In genomic region chr1:80675469-80675868, GRCh38 we compare ENCODE assay signal across 23 cellular contexts.
A peak's percentile ranks its signal among the peaks of the same experiment; 100 is the strongest.
DNase-seq lines count a peak whose midpoint lies in the region; ATAC-seq and TF ChIP-seq lines count a peak whose summit lies in the region.
"Had no signal": no experiment of that assay in that cellular context is flagged by ENCODE, and none has a peak within 500 bp of the region (broad histone marks: within the 10 kb centered on the region; RNA-seq: fewer than 3 reads in every experiment).

No MANE protein-coding gene starts in this region.

- no peak overlapping the region for H2AK5ac ChIP-seq in IMR-90 (ENCODE audit: low read depth, low read length)

- BruUV-seq in IMR-90 (replicated peaks; lab: Mats Ljungman, UMichigan): no TSS peak

- H3K9me3 Mint-ChIP-seq in nephron progenitor cell: no peaks in the 10 kb centered on the region
- H3K9me3 Mint-ChIP-seq: H9, IgD-negative memory B cell had no signal

- no peaks in the 10 kb centered on the region for H3K36me3 ChIP-seq in IMR-90 (ENCODE audit: control insufficient read depth, insufficient read depth, low read length)
- H3K36me3 ChIP-seq: colonic mucosa, thyroid gland had no signal

- no peak overlapping the region for H3K23ac ChIP-seq in IMR-90 (ENCODE audit: low read depth, low read length)

- H4K91ac ChIP-seq in IMR-90 (ENCODE audit: insufficient read depth, low read depth, low read length): no peak overlapping the region

- no peaks in the 10 kb centered on the region for H4K20me1 ChIP-seq in IMR-90 (ENCODE audit: insufficient read depth, low read length)

- H3K79me1 ChIP-seq in IMR-90 (ENCODE audit: low read depth in 1 of 2, low read length in 2 of 2): no peaks in the 10 kb centered on the region

- TF ChIP-seq POLR2A in IMR-90 (IDR thresholded peaks at IDR 0.05; ENCODE audit: low read depth, low read length): no peak

- TF ChIP-seq CTCF in IMR-90 (conservative IDR thresholded peaks at IDR 0.05; ENCODE audit: low read depth, low read length) (no peak), cardiac fibroblast (IDR thresholded peaks at IDR 0.05; ENCODE audit: low read depth, low read length) (no peak), nephron progenitor cell (IDR thresholded peaks at IDR 0.05) (no peak)

- no peak overlapping the region for H4K8ac ChIP-seq in IMR-90 (ENCODE audit: low read depth in 2 of 2, low read length in 2 of 2)

- no peak for TF ChIP-seq RAD21 in IMR-90 (IDR thresholded peaks at IDR 0.05; ENCODE audit: low read length)

- H3K27ac ChIP-seq in IMR-90 (ENCODE audit: insufficient read depth, low read length): no peak overlapping the region
- H3K27ac ChIP-seq: C4-2B, colonic mucosa, thyroid gland had no signal

- no peak for ATAC-seq in IMR-90 (ENCODE audit: low read depth)
- ATAC-seq: natural killer cell treated with Interleukin-12 subunit alpha and Interleukin-12 subunit beta and Interleukin-15 and Interleukin-18, amount 100 ng/mL, for 72 hours; stimulated activated naive CD8-positive, alpha-beta T cell treated with anti-CD3 and anti-CD28 coated beads, Interleukin-15, Interleukin-2, amounts not matched to agents 100 U/mL and 50 U/mL, for 24 hours had no signal

- H3K4me1 Mint-ChIP-seq in nephron progenitor cell: peaks cover 25% of the 10 kb centered on the region

- H3K4me3 ChIP-seq in IMR-90 (ENCODE audit: insufficient read depth, low read depth, low read length): no peak overlapping the region
- H3K4me3 ChIP-seq in cardiac fibroblast (replicated peaks in 1 of 2; ENCODE audit: low read depth in 2 of 2, low read length in 2 of 2): no peak overlapping the region
- H3K4me3 ChIP-seq: colonic mucosa, thyroid gland had no signal

- WGBS in IMR-90 (ENCODE audit: extremely low coverage in 2 of 2, insufficient read length in 1 of 2), 2 experiments: 49% methylated on average over 4 of the region's 4 CpGs; no CpG with 5 or more reads in 1 of the 2 experiments

- H3K4me2 ChIP-seq in IMR-90 (ENCODE audit: low read depth, low read length): no peak overlapping the region

- H3K4me1 ChIP-seq in IMR-90 (ENCODE audit: control insufficient read depth, insufficient read depth, low read length): no peaks in the 10 kb centered on the region
- H3K4me1 ChIP-seq: colonic mucosa, thyroid gland had no signal

- no peaks in the 10 kb centered on the region for H3K9me3 ChIP-seq in IMR-90 (ENCODE audit: control insufficient read depth, insufficient read depth, low read length)
- H3K9me3 ChIP-seq: colonic mucosa, thyroid gland had no signal

- H3K4me3 Mint-ChIP-seq in nephron progenitor cell: no peak overlapping the region
- H3K4me3 Mint-ChIP-seq: activated naive CD4-positive, alpha-beta T cell treated with anti-CD3 and anti-CD28 coated beads for 36 hours; activated T-cell treated with anti-CD3 and anti-CD28 coated beads, Interleukin-2, amount 50 U/mL, for 24 hours; H9; IgD-negative memory B cell; natural killer cell treated with Interleukin-12 subunit alpha and Interleukin-12 subunit beta and Interleukin-15 and Interleukin-18, amount 100 ng/mL, for 72 hours had no signal

- H4K5ac ChIP-seq in IMR-90 (ENCODE audit: low read depth, low read length): no peak overlapping the region

- H2BK15ac ChIP-seq in IMR-90 (ENCODE audit: low read depth, low read length): no peak overlapping the region

- POLR2A ChIA-PET in IMR-90 (lab: Charles Lee; ENCODE audit: unreplicated experiment): no interaction called here

- H3K9ac ChIP-seq in IMR-90 (ENCODE audit: low read depth, low read length): no peak overlapping the region

- H3K14ac ChIP-seq in IMR-90 (replicated peaks; ENCODE audit: low read depth, low read length): no peak overlapping the region

- no peak overlapping the region for H3K4ac ChIP-seq in IMR-90 (ENCODE audit: low read depth, low read length)

- no peaks in the 10 kb centered on the region for H3K36me3 Mint-ChIP-seq in nephron progenitor cell (ENCODE audit: low read depth)
- H3K36me3 Mint-ChIP-seq: natural killer cell treated with Interleukin-12 subunit alpha and Interleukin-12 subunit beta and Interleukin-15 and Interleukin-18, amount 100 ng/mL, for 72 hours had no signal

- dilution Hi-C loops in IMR-90 (cut with HindIII; ENCODE audit: low sequenced_read_pairs, unreplicated experiment): no loop called here

- H3K18ac ChIP-seq in IMR-90 (ENCODE audit: low read depth, low read length): no peak overlapping the region

- H3K9me1 ChIP-seq in IMR-90 (ENCODE audit: insufficient read depth, low read length): no peaks in the 10 kb centered on the region

- H2AK9ac ChIP-seq in IMR-90 (replicated peaks; ENCODE audit: low read depth, low read length, poor library complexity): no peak overlapping the region

- no peak overlapping the region for H2BK20ac ChIP-seq in IMR-90 (ENCODE audit: low read depth, low read length)

- H3K27me3 ChIP-seq in IMR-90 (ENCODE audit: control insufficient read depth, insufficient read depth, low read length): no peaks in the 10 kb centered on the region
- H3K27me3 ChIP-seq: colonic mucosa, thyroid gland had no signal

- H2BK5ac ChIP-seq in IMR-90 (ENCODE audit: low read depth, low read length, poor library complexity, severe bottlenecking): no peak overlapping the region

- intact Hi-C loops in IMR-90 (cut with micrococcal nuclease): no loop called here

- H2BK120ac ChIP-seq in IMR-90 (ENCODE audit: low read depth, low read length): no peak overlapping the region

- no peaks in the 10 kb centered on the region for H3K27me3 Mint-ChIP-seq in nephron progenitor cell (ENCODE audit: low read depth, poor library complexity)
- H3K27me3 Mint-ChIP-seq: activated T-cell treated with anti-CD3 and anti-CD28 coated beads, Interleukin-2, amount 50 U/mL, for 24 hours; IgD-negative memory B cell; natural killer cell treated with Interleukin-12 subunit alpha and Interleukin-12 subunit beta and Interleukin-15 and Interleukin-18, amount 100 ng/mL, for 72 hours; progenitor cell of endocrine pancreas had no signal

- in situ Hi-C loops in IMR-90 (cut with MboI; ENCODE audit: low sequenced_read_pairs): no loop called here

- H2AFZ ChIP-seq in IMR-90 (replicated peaks; ENCODE audit: low read length, poor library complexity): no peak overlapping the region

- H3K27ac Mint-ChIP-seq in nephron progenitor cell: no peak overlapping the region
- H3K27ac Mint-ChIP-seq: activated naive CD4-positive, alpha-beta T cell treated with anti-CD3 and anti-CD28 coated beads for 36 hours; activated T-cell treated with anti-CD3 and anti-CD28 coated beads, Interleukin-2, amount 50 U/mL, for 24 hours; H9; IgD-negative memory B cell; natural killer cell treated with Interleukin-12 subunit alpha and Interleukin-12 subunit beta and Interleukin-15 and Interleukin-18, amount 100 ng/mL, for 72 hours; progenitor cell of endocrine pancreas had no signal

- DNase-seq in DMS114 treated with DMSO at 0.1 percent for 48 hours (lab: John Stamatoyannopoulos, UW; ENCODE audit: unreplicated experiment) (peak; percentile 83), IMR-90 (no peak), cardiac fibroblast (ENCODE audit: low read depth in 2 of 2) (peak; percentile 1 to 15), left kidney (ENCODE audit: low read depth, low spot score) (peak; percentile 38), NCI-H1930 (lab: John Stamatoyannopoulos, UW) (no peak), nephron progenitor cell (no peak), Ammon's horn (ENCODE audit: low spot score) (no peak)
- no peak for DNase-seq in activated effector memory CD4-positive, alpha-beta T cell treated with Interleukin-2 at 50 U/mL for 16 hours
- DNase-seq: activated CD4-positive, CD25-positive, alpha-beta regulatory T cell treated with anti-CD3 and anti-CD28 coated beads, Interleukin-2, amount 50 U/mL, for 72 hours; activated naive CD4-positive, alpha-beta T cell treated with anti-CD3 and anti-CD28 coated beads for 36 hours; activated T-cell treated with anti-CD3 and anti-CD28 coated beads, Interleukin-2, amount 50 U/mL, for 24 hours; colonic mucosa; H9; NCI-H146; NCI-H82; SHP77; stimulated activated naive CD8-positive, alpha-beta T cell treated with anti-CD3 and anti-CD28 coated beads, Interleukin-15, Interleukin-2, amounts not matched to agents 100 U/mL and 50 U/mL, for 24 hours; SW 1271; thyroid gland had no signal

- H3K56ac ChIP-seq in IMR-90 (ENCODE audit: extremely low read depth, insufficient read depth, low read length): no peak overlapping the region

- CTCF ChIA-PET in IMR-90 (lab: Yijun Ruan, JAX): no interaction called here

TF ChIP-seq in IMR-90, 13 proteins besides CTCF, POLR2A, EP300 and RAD21:
- TF ChIP-seq CEBPB (IDR thresholded peaks at IDR 0.05; ENCODE audit: low read depth, low read length) (peak; percentile 82), RFX5 (IDR thresholded peaks at IDR 0.05; ENCODE audit: low read depth, low read length) (no peak), MXI1 (IDR thresholded peaks at IDR 0.05; ENCODE audit: borderline replicate concordance, low read depth, low read length) (no peak)

Comparison
In these comparisons a context has a peak if more than half of its experiments do, and no peak if none do; other contexts are left out.
1. DNase-seq: peak in DMS114 treated with DMSO at 0.1 percent for 48 hours (single experiment), cardiac fibroblast (2 of 2) and left kidney (single experiment); none in IMR-90 (single experiment), activated effector memory CD4-positive, alpha-beta T cell treated with Interleukin-2 at 50 U/mL for 16 hours (single experiment), NCI-H1930 (0 of 2), nephron progenitor cell (single experiment) and Ammon's horn (single experiment).